2 cellular contexts compared by ENCODE assay signal in the genomic region with DNA sequence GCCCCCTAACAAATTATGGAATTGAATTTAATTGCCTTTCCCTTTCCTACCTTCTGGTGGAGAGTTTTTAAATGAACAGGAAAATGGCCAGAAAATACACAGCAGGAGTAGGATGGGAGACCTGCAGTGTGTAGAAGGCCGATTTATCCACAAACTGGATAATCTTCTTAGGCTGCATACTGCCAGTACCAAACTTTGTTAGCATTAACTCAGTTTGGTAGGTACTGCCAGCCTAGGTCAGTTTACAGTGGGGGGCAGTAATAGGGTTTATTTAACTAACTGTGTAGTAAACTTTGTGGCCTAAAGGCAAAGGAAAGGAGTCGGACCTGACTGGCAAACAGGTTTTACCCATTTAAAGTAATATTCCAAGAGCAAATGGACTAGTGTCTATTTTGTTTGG.
TF ChIP-seq lines count a peak whose summit lies in the region.

No MANE protein-coding gene starts in this region.

TF ChIP-seq in GM23338, 12 proteins besides CTCF, POLR2A, EP300 and RAD21 (continues in another document):
- TF ChIP-seq, protein P1, sequence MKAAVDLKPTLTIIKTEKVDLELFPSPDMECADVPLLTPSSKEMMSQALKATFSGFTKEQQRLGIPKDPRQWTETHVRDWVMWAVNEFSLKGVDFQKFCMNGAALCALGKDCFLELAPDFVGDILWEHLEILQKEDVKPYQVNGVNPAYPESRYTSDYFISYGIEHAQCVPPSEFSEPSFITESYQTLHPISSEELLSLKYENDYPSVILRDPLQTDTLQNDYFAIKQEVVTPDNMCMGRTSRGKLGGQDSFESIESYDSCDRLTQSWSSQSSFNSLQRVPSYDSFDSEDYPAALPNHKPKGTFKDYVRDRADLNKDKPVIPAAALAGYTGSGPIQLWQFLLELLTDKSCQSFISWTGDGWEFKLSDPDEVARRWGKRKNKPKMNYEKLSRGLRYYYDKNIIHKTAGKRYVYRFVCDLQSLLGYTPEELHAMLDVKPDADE (IDR thresholded peaks at IDR 0.05) = no peak
- TF ChIP-seq, protein P2, sequence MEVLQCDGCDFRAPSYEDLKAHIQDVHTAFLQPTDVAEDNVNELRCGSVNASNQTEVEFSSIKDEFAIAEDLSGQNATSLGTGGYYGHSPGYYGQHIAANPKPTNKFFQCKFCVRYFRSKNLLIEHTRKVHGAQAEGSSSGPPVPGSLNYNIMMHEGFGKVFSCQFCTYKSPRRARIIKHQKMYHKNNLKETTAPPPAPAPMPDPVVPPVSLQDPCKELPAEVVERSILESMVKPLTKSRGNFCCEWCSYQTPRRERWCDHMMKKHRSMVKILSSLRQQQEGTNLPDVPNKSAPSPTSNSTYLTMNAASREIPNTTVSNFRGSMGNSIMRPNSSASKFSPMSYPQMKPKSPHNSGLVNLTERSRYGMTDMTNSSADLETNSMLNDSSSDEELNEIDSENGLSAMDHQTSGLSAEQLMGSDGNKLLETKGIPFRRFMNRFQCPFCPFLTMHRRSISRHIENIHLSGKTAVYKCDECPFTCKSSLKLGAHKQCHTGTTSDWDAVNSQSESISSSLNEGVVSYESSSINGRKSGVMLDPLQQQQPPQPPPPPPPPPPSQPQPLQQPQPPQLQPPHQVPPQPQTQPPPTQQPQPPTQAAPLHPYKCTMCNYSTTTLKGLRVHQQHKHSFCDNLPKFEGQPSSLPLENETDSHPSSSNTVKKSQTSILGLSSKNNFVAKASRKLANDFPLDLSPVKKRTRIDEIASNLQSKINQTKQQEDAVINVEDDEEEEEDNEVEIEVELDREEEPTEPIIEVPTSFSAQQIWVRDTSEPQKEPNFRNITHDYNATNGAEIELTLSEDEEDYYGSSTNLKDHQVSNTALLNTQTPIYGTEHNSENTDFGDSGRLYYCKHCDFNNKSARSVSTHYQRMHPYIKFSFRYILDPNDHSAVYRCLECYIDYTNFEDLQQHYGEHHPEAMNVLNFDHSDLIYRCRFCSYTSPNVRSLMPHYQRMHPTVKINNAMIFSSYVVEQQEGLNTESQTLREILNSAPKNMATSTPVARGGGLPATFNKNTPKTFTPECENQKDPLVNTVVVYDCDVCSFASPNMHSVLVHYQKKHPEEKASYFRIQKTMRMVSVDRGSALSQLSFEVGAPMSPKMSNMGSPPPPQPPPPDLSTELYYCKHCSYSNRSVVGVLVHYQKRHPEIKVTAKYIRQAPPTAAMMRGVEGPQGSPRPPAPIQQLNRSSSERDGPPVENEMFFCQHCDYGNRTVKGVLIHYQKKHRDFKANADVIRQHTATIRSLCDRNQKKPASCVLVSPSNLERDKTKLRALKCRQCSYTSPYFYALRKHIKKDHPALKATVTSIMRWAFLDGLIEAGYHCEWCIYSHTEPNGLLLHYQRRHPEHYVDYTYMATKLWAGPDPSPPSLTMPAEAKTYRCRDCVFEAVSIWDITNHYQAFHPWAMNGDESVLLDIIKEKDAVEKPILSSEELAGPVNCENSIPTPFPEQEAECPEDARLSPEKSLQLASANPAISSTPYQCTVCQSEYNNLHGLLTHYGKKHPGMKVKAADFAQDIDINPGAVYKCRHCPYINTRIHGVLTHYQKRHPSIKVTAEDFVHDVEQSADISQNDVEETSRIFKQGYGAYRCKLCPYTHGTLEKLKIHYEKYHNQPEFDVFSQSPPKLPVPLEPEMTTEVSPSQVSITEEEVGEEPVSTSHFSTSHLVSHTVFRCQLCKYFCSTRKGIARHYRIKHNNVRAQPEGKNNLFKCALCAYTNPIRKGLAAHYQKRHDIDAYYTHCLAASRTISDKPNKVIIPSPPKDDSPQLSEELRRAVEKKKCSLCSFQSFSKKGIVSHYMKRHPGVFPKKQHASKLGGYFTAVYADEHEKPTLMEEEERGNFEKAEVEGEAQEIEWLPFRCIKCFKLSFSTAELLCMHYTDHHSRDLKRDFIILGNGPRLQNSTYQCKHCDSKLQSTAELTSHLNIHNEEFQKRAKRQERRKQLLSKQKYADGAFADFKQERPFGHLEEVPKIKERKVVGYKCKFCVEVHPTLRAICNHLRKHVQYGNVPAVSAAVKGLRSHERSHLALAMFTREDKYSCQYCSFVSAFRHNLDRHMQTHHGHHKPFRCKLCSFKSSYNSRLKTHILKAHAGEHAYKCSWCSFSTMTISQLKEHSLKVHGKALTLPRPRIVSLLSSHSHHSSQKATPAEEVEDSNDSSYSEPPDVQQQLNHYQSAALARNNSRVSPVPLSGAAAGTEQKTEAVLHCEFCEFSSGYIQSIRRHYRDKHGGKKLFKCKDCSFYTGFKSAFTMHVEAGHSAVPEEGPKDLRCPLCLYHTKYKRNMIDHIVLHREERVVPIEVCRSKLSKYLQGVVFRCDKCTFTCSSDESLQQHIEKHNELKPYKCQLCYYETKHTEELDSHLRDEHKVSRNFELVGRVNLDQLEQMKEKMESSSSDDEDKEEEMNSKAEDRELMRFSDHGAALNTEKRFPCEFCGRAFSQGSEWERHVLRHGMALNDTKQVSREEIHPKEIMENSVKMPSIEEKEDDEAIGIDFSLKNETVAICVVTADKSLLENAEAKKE (CRISPR knock-in tag; IDR thresholded peaks at IDR 0.05) = no peak
- TF ChIP-seq NANOG (IDR thresholded peaks at IDR 0.05; ENCODE audit: borderline replicate concordance) (no peak), ZNF331 (CRISPR knock-in tag; IDR thresholded peaks at IDR 0.05; ENCODE audit: low read depth) (no peak), EZH2phosphoT487 (IDR thresholded peaks at IDR 0.05; ENCODE audit: unreplicated experiment) (no peak), EZH2 (IDR thresholded peaks at IDR 0.05; ENCODE audit: low read depth, unreplicated experiment) (no peak), CREB1 (CRISPR knock-in tag; IDR thresholded peaks at IDR 0.05; ENCODE audit: low read depth) (no peak), STAT1 (IDR thresholded peaks at IDR 0.05; ENCODE audit: unreplicated experiment) (no peak), POLR2AphosphoS5 (IDR thresholded peaks at IDR 0.05; ENCODE audit: low read depth) (no peak), ZNF114 (CRISPR knock-in tag; IDR thresholded peaks at IDR 0.05) (no peak), JUNB (IDR thresholded peaks at IDR 0.05; ENCODE audit: unreplicated experiment) (no peak)

TF ChIP-seq in HepG2, 621 proteins besides CTCF, POLR2A, EP300 and RAD21 (continued from another document):
- TF ChIP-seq, protein P3, sequence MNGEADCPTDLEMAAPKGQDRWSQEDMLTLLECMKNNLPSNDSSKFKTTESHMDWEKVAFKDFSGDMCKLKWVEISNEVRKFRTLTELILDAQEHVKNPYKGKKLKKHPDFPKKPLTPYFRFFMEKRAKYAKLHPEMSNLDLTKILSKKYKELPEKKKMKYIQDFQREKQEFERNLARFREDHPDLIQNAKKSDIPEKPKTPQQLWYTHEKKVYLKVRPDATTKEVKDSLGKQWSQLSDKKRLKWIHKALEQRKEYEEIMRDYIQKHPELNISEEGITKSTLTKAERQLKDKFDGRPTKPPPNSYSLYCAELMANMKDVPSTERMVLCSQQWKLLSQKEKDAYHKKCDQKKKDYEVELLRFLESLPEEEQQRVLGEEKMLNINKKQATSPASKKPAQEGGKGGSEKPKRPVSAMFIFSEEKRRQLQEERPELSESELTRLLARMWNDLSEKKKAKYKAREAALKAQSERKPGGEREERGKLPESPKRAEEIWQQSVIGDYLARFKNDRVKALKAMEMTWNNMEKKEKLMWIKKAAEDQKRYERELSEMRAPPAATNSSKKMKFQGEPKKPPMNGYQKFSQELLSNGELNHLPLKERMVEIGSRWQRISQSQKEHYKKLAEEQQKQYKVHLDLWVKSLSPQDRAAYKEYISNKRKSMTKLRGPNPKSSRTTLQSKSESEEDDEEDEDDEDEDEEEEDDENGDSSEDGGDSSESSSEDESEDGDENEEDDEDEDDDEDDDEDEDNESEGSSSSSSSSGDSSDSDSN (CRISPR knock-in tag; IDR thresholded peaks at IDR 0.05) = no peak
- TF ChIP-seq, protein P4, sequence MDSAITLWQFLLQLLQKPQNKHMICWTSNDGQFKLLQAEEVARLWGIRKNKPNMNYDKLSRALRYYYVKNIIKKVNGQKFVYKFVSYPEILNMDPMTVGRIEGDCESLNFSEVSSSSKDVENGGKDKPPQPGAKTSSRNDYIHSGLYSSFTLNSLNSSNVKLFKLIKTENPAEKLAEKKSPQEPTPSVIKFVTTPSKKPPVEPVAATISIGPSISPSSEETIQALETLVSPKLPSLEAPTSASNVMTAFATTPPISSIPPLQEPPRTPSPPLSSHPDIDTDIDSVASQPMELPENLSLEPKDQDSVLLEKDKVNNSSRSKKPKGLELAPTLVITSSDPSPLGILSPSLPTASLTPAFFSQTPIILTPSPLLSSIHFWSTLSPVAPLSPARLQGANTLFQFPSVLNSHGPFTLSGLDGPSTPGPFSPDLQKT (CRISPR knock-in tag; IDR thresholded peaks at IDR 0.05; ENCODE audit: borderline replicate concordance) = no peak
- no peak for TF ChIP-seq MXD4 (CRISPR knock-in tag; IDR thresholded peaks at IDR 0.05)
